1 cellular context compared by ENCODE assay signal in the genomic region with DNA sequence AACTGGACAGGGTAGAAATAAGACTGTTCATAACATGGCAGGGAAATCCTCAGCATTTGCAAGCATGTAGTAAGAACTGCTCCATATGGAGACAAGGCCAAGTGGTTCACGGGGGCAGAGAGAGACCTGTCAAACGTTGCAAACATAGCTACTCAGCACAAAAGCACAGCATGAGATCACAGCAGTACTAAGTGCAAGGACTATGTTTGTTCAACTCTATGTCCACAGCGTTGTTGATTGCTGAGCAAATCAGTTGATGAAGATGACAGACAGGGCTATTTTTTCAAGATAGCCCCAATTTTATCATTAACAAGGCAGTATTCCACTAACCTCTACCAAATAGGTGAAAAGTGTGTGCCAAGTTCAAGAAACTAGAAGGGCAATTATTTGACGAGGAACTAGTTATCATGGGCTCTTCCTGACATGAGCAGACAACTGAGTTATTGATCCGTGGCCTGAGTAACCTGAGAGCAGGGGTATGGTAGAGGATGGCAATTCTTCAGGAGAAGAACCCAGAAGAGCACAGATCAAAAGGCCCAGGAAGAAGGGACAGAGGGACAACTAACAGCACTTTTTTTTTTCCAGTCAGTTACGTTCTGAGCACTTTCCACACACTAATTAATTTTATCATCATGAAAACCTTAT.
TF ChIP-seq lines count a peak whose summit lies in the region.

No MANE protein-coding gene starts in this region.

TF ChIP-seq in HepG2, 621 proteins besides CTCF, POLR2A, EP300 and RAD21 (continued from another document and continues in another):
- TF ChIP-seq, protein P1, sequence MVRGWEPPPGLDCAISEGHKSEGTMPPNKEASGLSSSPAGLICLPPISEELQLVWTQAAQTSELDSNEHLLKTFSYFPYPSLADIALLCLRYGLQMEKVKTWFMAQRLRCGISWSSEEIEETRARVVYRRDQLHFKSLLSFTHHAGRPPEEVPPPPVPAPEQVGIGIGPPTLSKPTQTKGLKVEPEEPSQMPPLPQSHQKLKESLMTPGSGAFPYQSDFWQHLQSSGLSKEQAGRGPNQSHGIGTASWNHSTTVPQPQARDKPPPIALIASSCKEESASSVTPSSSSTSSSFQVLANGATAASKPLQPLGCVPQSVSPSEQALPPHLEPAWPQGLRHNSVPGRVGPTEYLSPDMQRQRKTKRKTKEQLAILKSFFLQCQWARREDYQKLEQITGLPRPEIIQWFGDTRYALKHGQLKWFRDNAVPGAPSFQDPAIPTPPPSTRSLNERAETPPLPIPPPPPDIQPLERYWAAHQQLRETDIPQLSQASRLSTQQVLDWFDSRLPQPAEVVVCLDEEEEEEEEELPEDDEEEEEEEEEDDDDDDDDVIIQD (CRISPR knock-in tag; IDR thresholded peaks at IDR 0.05; ENCODE audit: low read depth), result peak; percentile 50; the same call in 1 of the 2 replicates
- TF ChIP-seq ZNF557 (CRISPR knock-in tag; IDR thresholded peaks at IDR 0.05), result no peak
- TF ChIP-seq, protein P2, sequence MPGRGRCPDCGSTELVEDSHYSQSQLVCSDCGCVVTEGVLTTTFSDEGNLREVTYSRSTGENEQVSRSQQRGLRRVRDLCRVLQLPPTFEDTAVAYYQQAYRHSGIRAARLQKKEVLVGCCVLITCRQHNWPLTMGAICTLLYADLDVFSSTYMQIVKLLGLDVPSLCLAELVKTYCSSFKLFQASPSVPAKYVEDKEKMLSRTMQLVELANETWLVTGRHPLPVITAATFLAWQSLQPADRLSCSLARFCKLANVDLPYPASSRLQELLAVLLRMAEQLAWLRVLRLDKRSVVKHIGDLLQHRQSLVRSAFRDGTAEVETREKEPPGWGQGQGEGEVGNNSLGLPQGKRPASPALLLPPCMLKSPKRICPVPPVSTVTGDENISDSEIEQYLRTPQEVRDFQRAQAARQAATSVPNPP (CRISPR knock-in tag; IDR thresholded peaks at IDR 0.05), result no peak
- TF ChIP-seq SOX5 (CRISPR knock-in tag; IDR thresholded peaks at IDR 0.05; ENCODE audit: borderline replicate concordance), result peak; percentile 58; the same call in 1 of the 2 replicates
- TF ChIP-seq KDM6A (CRISPR knock-in tag; IDR thresholded peaks at IDR 0.05; ENCODE audit: low read depth), result 0 out of 2 replicates have a peak, but pooled peaks have one; percentile 20
- TF ChIP-seq ZNF484 (CRISPR knock-in tag; IDR thresholded peaks at IDR 0.05; ENCODE audit: borderline replicate concordance, low read depth), result no peak
- no peak for TF ChIP-seq STAT5B (CRISPR knock-in tag; IDR thresholded peaks at IDR 0.05)
- TF ChIP-seq, protein P3, sequence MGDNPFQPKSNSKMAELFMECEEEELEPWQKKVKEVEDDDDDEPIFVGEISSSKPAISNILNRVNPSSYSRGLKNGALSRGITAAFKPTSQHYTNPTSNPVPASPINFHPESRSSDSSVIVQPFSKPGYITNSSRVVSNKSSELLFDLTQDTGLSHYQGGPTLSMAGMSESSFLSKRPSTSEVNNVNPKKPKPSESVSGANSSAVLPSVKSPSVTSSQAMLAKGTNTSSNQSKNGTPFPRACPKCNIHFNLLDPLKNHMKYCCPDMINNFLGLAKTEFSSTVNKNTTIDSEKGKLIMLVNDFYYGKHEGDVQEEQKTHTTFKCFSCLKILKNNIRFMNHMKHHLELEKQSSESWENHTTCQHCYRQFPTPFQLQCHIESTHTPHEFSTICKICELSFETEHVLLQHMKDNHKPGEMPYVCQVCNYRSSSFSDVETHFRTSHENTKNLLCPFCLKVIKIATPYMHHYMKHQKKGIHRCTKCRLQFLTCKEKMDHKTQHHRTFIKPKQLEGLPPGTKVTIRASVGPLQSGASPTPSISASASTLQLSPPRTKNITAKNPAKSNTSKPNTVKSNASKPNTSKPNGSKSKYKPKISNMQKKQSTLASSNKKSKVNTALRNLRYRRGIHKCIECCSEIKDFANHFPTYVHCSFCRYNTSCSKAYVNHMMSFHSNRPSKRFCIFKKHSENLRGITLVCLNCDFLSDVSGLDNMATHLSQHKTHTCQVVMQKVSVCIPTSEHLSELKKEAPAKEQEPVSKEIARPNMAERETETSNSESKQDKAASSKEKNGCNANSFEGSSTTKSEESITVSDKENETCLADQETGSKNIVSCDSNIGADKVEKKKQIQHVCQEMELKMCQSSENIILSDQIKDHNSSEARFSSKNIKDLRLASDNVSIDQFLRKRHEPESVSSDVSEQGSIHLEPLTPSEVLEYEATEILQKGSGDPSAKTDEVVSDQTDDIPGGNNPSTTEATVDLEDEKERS (CRISPR knock-in tag; IDR thresholded peaks at IDR 0.05), result no peak
- TF ChIP-seq, protein P4, sequence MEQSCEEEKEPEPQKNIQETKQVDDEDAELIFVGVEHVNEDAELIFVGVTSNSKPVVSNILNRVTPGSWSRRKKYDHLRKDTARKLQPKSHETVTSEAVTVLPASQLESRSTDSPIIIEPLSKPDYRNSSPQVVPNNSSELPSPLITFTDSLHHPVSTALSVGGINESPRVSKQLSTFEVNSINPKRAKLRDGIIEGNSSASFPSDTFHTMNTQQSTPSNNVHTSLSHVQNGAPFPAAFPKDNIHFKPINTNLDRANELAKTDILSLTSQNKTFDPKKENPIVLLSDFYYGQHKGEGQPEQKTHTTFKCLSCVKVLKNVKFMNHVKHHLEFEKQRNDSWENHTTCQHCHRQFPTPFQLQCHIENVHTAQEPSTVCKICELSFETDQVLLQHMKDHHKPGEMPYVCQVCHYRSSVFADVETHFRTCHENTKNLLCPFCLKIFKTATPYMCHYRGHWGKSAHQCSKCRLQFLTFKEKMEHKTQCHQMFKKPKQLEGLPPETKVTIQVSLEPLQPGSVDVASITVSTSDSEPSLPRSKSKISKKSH (CRISPR knock-in tag; IDR thresholded peaks at IDR 0.05; ENCODE audit: borderline replicate concordance), result no peak
- TF ChIP-seq ZSCAN9 (CRISPR knock-in tag; IDR thresholded peaks at IDR 0.05; ENCODE audit: borderline replicate concordance), result peak; percentile 63; the same call in 1 of the 2 replicates
- no peak for TF ChIP-seq ZNF558 (CRISPR knock-in tag; IDR thresholded peaks at IDR 0.05; ENCODE audit: borderline replicate concordance)
- TF ChIP-seq CHD4 (IDR thresholded peaks at IDR 0.05; ENCODE audit: borderline replicate concordance, low read length), result no peak
- no peak for TF ChIP-seq ELF3 (CRISPR knock-in tag; IDR thresholded peaks at IDR 0.05)
- no peak for TF ChIP-seq KLF15 (CRISPR knock-in tag; IDR thresholded peaks at IDR 0.05; ENCODE audit: borderline replicate concordance)
- TF ChIP-seq RBM39 (IDR thresholded peaks at IDR 0.05; ENCODE audit: low read depth, low read length, poor library complexity, severe bottlenecking), result no peak
- TF ChIP-seq MTF2 (CRISPR knock-in tag; IDR thresholded peaks at IDR 0.05; ENCODE audit: borderline replicate concordance), result no peak
- no peak for TF ChIP-seq ZNF501 (CRISPR knock-in tag; IDR thresholded peaks at IDR 0.05)
- TF ChIP-seq ZNF331 (CRISPR knock-in tag; IDR thresholded peaks at IDR 0.05), result peak; percentile 67; the same call in 1 of the 2 replicates
- TF ChIP-seq GATAD2A (CRISPR knock-in tag; IDR thresholded peaks at IDR 0.05), result no peak; the same call in 1 of the 2 replicates
- 0 out of 2 replicates have a peak, but pooled peaks have one; percentile 14 for TF ChIP-seq ZNF652 (CRISPR knock-in tag; IDR thresholded peaks at IDR 0.05; ENCODE audit: borderline replicate concordance, low read depth)
- no peak for TF ChIP-seq SATB2 (CRISPR knock-in tag; IDR thresholded peaks at IDR 0.05)
- no peak for TF ChIP-seq MTA3 (CRISPR knock-in tag; IDR thresholded peaks at IDR 0.05)
- TF ChIP-seq ELF1 (CRISPR knock-in tag; IDR thresholded peaks at IDR 0.05), result no peak
- TF ChIP-seq ZNF672 (CRISPR knock-in tag; IDR thresholded peaks at IDR 0.05), result no peak
- TF ChIP-seq CBX5 (CRISPR knock-in tag; IDR thresholded peaks at IDR 0.05; ENCODE audit: borderline replicate concordance), result 0 out of 2 replicates have a peak, but pooled peaks have one; percentile 29
- no peak for TF ChIP-seq ZNF205 (CRISPR knock-in tag; IDR thresholded peaks at IDR 0.05)
- TF ChIP-seq ZNF235 (CRISPR knock-in tag; IDR thresholded peaks at IDR 0.05; ENCODE audit: borderline replicate concordance), result no peak
- TF ChIP-seq ZNF232 (CRISPR knock-in tag; IDR thresholded peaks at IDR 0.05; ENCODE audit: borderline replicate concordance), result no peak
- no peak for TF ChIP-seq PRPF4 (IDR thresholded peaks at IDR 0.05; ENCODE audit: low read depth, low read length, poor library complexity, severe bottlenecking)
- no peak for TF ChIP-seq ZNF530 (CRISPR knock-in tag; IDR thresholded peaks at IDR 0.05; ENCODE audit: low read depth)
- no peak for TF ChIP-seq CC2D1A (CRISPR knock-in tag; IDR thresholded peaks at IDR 0.05)
- no peak for TF ChIP-seq ZNF12 (CRISPR knock-in tag; IDR thresholded peaks at IDR 0.05)
- TF ChIP-seq ZNF33A (CRISPR knock-in tag; IDR thresholded peaks at IDR 0.05; ENCODE audit: borderline replicate concordance), result no peak
- TF ChIP-seq SP1 (IDR thresholded peaks at IDR 0.05), result no peak
- TF ChIP-seq SP1 (CRISPR knock-in tag; IDR thresholded peaks at IDR 0.05), result no peak
- TF ChIP-seq ZNF768 (CRISPR knock-in tag; IDR thresholded peaks at IDR 0.05), result no peak
- no peak for TF ChIP-seq CBFB (CRISPR knock-in tag; IDR thresholded peaks at IDR 0.05)
- no peak for TF ChIP-seq KAT8 (CRISPR knock-in tag; IDR thresholded peaks at IDR 0.05)
- TF ChIP-seq YEATS4 (CRISPR knock-in tag; IDR thresholded peaks at IDR 0.05; ENCODE audit: borderline replicate concordance), result no peak
- no peak for TF ChIP-seq ELF4 (CRISPR knock-in tag; IDR thresholded peaks at IDR 0.05; ENCODE audit: borderline replicate concordance)
- no peak for TF ChIP-seq SP4 (CRISPR knock-in tag; IDR thresholded peaks at IDR 0.05)
- no peak for TF ChIP-seq ZHX2 (IDR thresholded peaks at IDR 0.05; ENCODE audit: low read depth)
- TF ChIP-seq ZHX2 (CRISPR knock-in tag; IDR thresholded peaks at IDR 0.05; ENCODE audit: borderline replicate concordance), result no peak
- TF ChIP-seq SMC3 (IDR thresholded peaks at IDR 0.05; ENCODE audit: low read length), result no peak
- TF ChIP-seq ZNF503 (CRISPR knock-in tag; IDR thresholded peaks at IDR 0.05), result no peak
- TF ChIP-seq KLF6 (CRISPR knock-in tag; IDR thresholded peaks at IDR 0.05), result no peak
- TF ChIP-seq SRSF1 (optimal IDR thresholded peaks at IDR 0.05; ENCODE audit: low read depth, low read length), result no peak
- TF ChIP-seq, protein P5, sequence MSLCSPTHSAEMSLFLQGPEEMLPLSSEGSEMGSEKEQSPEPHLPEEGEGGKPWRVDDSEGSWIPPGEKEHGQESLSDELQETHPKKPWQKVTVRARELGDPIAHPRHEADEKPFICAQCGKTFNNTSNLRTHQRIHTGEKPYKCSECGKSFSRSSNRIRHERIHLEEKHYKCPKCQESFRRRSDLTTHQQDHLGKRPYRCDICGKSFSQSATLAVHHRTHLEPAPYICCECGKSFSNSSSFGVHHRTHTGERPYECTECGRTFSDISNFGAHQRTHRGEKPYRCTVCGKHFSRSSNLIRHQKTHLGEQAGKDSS (CRISPR knock-in tag; IDR thresholded peaks at IDR 0.05; ENCODE audit: borderline replicate concordance, low read depth), result no peak
